In genomic region chr20:43691928-43692524, GRCh38 we compare ENCODE assay signal across 1 cellular context.
A peak's percentile ranks its signal among the peaks of the same experiment; 100 is the strongest.
TF ChIP-seq lines count a peak whose summit lies in the region.

No MANE protein-coding gene starts in this region.

TF ChIP-seq in HepG2, 621 proteins besides CTCF, POLR2A, EP300 and RAD21 (continued from another document and continues in another):
- TF ChIP-seq CBFB (CRISPR knock-in tag; IDR thresholded peaks at IDR 0.05), result no peak
- TF ChIP-seq ZNF546 (CRISPR knock-in tag; conservative IDR thresholded peaks at IDR 0.05), result no peak
- no peak for TF ChIP-seq ZNF446 (CRISPR knock-in tag; IDR thresholded peaks at IDR 0.05)
- no peak for TF ChIP-seq ZBTB8A (CRISPR knock-in tag; IDR thresholded peaks at IDR 0.05; ENCODE audit: borderline replicate concordance, low read depth)
- TF ChIP-seq, protein P1, sequence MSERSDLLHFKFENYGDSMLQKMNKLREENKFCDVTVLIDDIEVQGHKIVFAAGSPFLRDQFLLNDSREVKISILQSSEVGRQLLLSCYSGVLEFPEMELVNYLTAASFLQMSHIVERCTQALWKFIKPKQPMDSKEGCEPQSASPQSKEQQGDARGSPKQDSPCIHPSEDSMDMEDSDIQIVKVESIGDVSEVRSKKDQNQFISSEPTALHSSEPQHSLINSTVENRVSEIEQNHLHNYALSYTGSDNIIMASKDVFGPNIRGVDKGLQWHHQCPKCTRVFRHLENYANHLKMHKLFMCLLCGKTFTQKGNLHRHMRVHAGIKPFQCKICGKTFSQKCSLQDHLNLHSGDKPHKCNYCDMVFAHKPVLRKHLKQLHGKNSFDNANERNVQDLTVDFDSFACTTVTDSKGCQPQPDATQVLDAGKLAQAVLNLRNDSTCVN (CRISPR knock-in tag; IDR thresholded peaks at IDR 0.05; ENCODE audit: borderline replicate concordance), result 0 out of 2 replicates have a peak, but pooled peaks have one; percentile 55
- no peak for TF ChIP-seq KDM3A (CRISPR knock-in tag; IDR thresholded peaks at IDR 0.05; ENCODE audit: low read depth)
- TF ChIP-seq TSC22D2 (CRISPR knock-in tag; IDR thresholded peaks at IDR 0.05; ENCODE audit: borderline replicate concordance), result no peak; the same call in 1 of the 2 replicates
- peak; percentile 45 for TF ChIP-seq SAP130 (CRISPR knock-in tag; IDR thresholded peaks at IDR 0.05; ENCODE audit: low read depth)
- no peak; the same call in 1 of the 2 replicates for TF ChIP-seq NFKB2 (CRISPR knock-in tag; IDR thresholded peaks at IDR 0.05; ENCODE audit: borderline replicate concordance)
- TF ChIP-seq HINFP (CRISPR knock-in tag; IDR thresholded peaks at IDR 0.05; ENCODE audit: low read depth), result no peak
- no peak for TF ChIP-seq HHEX (CRISPR knock-in tag; IDR thresholded peaks at IDR 0.05)
- TF ChIP-seq, protein P2, sequence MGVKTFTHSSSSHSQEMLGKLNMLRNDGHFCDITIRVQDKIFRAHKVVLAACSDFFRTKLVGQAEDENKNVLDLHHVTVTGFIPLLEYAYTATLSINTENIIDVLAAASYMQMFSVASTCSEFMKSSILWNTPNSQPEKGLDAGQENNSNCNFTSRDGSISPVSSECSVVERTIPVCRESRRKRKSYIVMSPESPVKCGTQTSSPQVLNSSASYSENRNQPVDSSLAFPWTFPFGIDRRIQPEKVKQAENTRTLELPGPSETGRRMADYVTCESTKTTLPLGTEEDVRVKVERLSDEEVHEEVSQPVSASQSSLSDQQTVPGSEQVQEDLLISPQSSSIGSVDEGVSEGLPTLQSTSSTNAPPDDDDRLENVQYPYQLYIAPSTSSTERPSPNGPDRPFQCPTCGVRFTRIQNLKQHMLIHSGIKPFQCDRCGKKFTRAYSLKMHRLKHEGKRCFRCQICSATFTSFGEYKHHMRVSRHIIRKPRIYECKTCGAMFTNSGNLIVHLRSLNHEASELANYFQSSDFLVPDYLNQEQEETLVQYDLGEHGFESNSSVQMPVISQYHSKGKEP (CRISPR knock-in tag; IDR thresholded peaks at IDR 0.05), result no peak
- no peak for TF ChIP-seq GZF1 (CRISPR knock-in tag; IDR thresholded peaks at IDR 0.05)
- no peak for TF ChIP-seq JDP2 (CRISPR knock-in tag; IDR thresholded peaks at IDR 0.05; ENCODE audit: borderline replicate concordance)
- no peak for TF ChIP-seq ATAD3A (CRISPR knock-in tag; IDR thresholded peaks at IDR 0.05)
- TF ChIP-seq, protein P3, sequence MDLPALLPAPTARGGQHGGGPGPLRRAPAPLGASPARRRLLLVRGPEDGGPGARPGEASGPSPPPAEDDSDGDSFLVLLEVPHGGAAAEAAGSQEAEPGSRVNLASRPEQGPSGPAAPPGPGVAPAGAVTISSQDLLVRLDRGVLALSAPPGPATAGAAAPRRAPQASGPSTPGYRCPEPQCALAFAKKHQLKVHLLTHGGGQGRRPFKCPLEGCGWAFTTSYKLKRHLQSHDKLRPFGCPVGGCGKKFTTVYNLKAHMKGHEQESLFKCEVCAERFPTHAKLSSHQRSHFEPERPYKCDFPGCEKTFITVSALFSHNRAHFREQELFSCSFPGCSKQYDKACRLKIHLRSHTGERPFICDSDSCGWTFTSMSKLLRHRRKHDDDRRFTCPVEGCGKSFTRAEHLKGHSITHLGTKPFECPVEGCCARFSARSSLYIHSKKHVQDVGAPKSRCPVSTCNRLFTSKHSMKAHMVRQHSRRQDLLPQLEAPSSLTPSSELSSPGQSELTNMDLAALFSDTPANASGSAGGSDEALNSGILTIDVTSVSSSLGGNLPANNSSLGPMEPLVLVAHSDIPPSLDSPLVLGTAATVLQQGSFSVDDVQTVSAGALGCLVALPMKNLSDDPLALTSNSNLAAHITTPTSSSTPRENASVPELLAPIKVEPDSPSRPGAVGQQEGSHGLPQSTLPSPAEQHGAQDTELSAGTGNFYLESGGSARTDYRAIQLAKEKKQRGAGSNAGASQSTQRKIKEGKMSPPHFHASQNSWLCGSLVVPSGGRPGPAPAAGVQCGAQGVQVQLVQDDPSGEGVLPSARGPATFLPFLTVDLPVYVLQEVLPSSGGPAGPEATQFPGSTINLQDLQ (CRISPR knock-in tag; IDR thresholded peaks at IDR 0.05), result no peak
- no peak for TF ChIP-seq POLR2AphosphoS5 (IDR thresholded peaks at IDR 0.05; ENCODE audit: low read depth, low read length)
- no peak for TF ChIP-seq SP1 (IDR thresholded peaks at IDR 0.05)
- TF ChIP-seq SP1 (CRISPR knock-in tag; IDR thresholded peaks at IDR 0.05), result no peak
- no peak for TF ChIP-seq ZNF772 (CRISPR knock-in tag; IDR thresholded peaks at IDR 0.05)
- no peak for TF ChIP-seq JUND (CRISPR knock-in tag; IDR thresholded peaks at IDR 0.05)
- no peak for TF ChIP-seq PHF21A (CRISPR knock-in tag; IDR thresholded peaks at IDR 0.05)
- no peak for TF ChIP-seq RNF219 (CRISPR knock-in tag; IDR thresholded peaks at IDR 0.05)
- no peak for TF ChIP-seq ZNF234 (CRISPR knock-in tag; conservative IDR thresholded peaks at IDR 0.05)
- TF ChIP-seq ZNF30 (CRISPR knock-in tag; IDR thresholded peaks at IDR 0.05), result no peak
- TF ChIP-seq ZNF614 (CRISPR knock-in tag; IDR thresholded peaks at IDR 0.05; ENCODE audit: borderline replicate concordance), result 0 out of 2 replicates have a peak, but pooled peaks have one; percentile 30
- no peak for TF ChIP-seq ZNF776 (CRISPR knock-in tag; IDR thresholded peaks at IDR 0.05)
- TF ChIP-seq, protein P4, sequence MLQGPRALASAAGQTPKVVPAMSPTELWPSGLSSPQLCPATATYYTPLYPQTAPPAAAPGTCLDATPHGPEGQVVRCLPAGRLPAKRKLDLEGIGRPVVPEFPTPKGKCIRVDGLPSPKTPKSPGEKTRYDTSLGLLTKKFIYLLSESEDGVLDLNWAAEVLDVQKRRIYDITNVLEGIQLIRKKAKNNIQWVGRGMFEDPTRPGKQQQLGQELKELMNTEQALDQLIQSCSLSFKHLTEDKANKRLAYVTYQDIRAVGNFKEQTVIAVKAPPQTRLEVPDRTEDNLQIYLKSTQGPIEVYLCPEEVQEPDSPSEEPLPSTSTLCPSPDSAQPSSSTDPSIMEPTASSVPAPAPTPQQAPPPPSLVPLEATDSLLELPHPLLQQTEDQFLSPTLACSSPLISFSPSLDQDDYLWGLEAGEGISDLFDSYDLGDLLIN (CRISPR knock-in tag; IDR thresholded peaks at IDR 0.05; ENCODE audit: borderline replicate concordance), result no peak
- no peak for TF ChIP-seq ZNF253 (CRISPR knock-in tag; IDR thresholded peaks at IDR 0.05; ENCODE audit: borderline replicate concordance)
- no peak for TF ChIP-seq REL (CRISPR knock-in tag; conservative IDR thresholded peaks at IDR 0.05)
- TF ChIP-seq FOXJ3 (CRISPR knock-in tag; IDR thresholded peaks at IDR 0.05; ENCODE audit: borderline replicate concordance), result no peak
- TF ChIP-seq FOXP1 (IDR thresholded peaks at IDR 0.05), result no peak
- TF ChIP-seq FOXP1 (CRISPR knock-in tag; IDR thresholded peaks at IDR 0.05), result no peak
- TF ChIP-seq THRA (CRISPR knock-in tag; IDR thresholded peaks at IDR 0.05; ENCODE audit: borderline replicate concordance), result 0 out of 2 replicates have a peak, but pooled peaks have one; percentile 41
- TF ChIP-seq ZBTB3 (CRISPR knock-in tag; IDR thresholded peaks at IDR 0.05; ENCODE audit: borderline replicate concordance, low read depth), result no peak
- TF ChIP-seq ZNF572 (CRISPR knock-in tag; IDR thresholded peaks at IDR 0.05), result no peak
- TF ChIP-seq, protein P5, sequence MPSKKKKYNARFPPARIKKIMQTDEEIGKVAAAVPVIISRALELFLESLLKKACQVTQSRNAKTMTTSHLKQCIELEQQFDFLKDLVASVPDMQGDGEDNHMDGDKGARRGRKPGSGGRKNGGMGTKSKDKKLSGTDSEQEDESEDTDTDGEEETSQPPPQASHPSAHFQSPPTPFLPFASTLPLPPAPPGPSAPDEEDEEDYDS (CRISPR knock-in tag; IDR thresholded peaks at IDR 0.05), result no peak
- TF ChIP-seq ZSCAN29 (CRISPR knock-in tag; conservative IDR thresholded peaks at IDR 0.05), result no peak
- no peak for TF ChIP-seq ZNF562 (CRISPR knock-in tag; IDR thresholded peaks at IDR 0.05; ENCODE audit: borderline replicate concordance)
- TF ChIP-seq IKZF5 (CRISPR knock-in tag; IDR thresholded peaks at IDR 0.05), result no peak
- TF ChIP-seq, protein P6, sequence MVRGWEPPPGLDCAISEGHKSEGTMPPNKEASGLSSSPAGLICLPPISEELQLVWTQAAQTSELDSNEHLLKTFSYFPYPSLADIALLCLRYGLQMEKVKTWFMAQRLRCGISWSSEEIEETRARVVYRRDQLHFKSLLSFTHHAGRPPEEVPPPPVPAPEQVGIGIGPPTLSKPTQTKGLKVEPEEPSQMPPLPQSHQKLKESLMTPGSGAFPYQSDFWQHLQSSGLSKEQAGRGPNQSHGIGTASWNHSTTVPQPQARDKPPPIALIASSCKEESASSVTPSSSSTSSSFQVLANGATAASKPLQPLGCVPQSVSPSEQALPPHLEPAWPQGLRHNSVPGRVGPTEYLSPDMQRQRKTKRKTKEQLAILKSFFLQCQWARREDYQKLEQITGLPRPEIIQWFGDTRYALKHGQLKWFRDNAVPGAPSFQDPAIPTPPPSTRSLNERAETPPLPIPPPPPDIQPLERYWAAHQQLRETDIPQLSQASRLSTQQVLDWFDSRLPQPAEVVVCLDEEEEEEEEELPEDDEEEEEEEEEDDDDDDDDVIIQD (CRISPR knock-in tag; IDR thresholded peaks at IDR 0.05; ENCODE audit: low read depth), result no peak
- TF ChIP-seq, protein P7, sequence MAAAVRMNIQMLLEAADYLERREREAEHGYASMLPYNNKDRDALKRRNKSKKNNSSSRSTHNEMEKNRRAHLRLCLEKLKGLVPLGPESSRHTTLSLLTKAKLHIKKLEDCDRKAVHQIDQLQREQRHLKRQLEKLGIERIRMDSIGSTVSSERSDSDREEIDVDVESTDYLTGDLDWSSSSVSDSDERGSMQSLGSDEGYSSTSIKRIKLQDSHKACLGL (CRISPR knock-in tag; IDR thresholded peaks at IDR 0.05), result 0 out of 2 replicates have a peak, but pooled peaks have one; percentile 44
- no peak for TF ChIP-seq ZNF552 (CRISPR knock-in tag; IDR thresholded peaks at IDR 0.05; ENCODE audit: borderline replicate concordance)
- 0 out of 2 replicates have a peak, but pooled peaks have one; percentile 36 for TF ChIP-seq ZNF326 (CRISPR knock-in tag; IDR thresholded peaks at IDR 0.05; ENCODE audit: borderline replicate concordance)
- TF ChIP-seq ZNF143 (CRISPR knock-in tag; IDR thresholded peaks at IDR 0.05), result no peak
- peak; percentile 38; the same call in 1 of the 2 replicates for TF ChIP-seq ZBTB10 (CRISPR knock-in tag; IDR thresholded peaks at IDR 0.05; ENCODE audit: borderline replicate concordance)
- TF ChIP-seq ZNF3 (CRISPR knock-in tag; IDR thresholded peaks at IDR 0.05), result no peak
- TF ChIP-seq ZNF501 (CRISPR knock-in tag; IDR thresholded peaks at IDR 0.05), result 0 out of 2 replicates have a peak, but pooled peaks have one; percentile 45
